In the genomic region with DNA sequence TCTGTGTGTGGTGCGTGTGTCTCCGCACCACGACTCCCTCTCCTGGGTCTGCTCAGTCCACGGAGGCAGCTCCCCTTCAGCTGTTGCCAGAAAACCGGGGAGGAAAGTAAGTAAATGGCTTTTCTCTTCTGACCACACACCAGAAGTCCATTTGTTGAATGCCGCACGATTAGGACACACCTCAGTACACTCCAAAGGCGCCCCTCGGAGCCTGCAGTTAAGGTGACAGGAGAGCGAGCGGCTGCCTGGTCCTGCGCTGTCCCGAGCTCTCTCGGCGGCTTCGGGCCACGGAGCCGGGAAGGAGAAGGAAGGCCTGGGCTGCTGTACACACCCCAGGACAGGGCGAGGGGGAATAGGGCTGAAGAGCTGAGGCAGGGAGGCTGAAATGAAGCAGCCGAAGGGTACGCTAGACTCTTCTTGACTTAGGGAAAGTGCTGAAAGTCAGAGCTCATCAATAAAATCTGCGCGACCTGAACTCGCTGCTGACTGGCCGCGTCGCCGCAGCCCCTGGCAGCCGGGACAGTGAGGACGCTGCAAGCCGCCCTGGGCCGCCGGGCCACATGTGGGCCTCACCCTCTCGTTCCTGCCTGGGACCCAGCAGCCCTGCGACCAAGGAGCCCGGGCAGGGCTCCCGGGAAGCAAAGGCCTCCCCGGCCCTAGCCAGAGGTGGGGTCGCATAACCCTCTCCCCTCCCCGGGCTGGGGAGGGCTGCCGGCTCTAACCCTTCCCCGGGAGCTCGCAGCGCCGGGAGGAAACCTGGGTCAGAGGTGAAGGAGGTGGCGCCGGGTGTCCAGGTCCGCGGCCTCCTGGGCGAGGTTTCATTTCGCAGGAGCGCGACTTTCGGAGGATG, we compare ENCODE assay signal across 8 cellular contexts. TPM values are rescaled to one million over a fixed set of nuclear protein-coding genes. Genes with fewer than 3 reads are reported as not detected.
A peak's percentile ranks its signal among the peaks of the same experiment; 100 is the strongest.
DNase-seq lines count a peak whose midpoint lies in the region; ATAC-seq, FAIRE-seq and TF ChIP-seq lines count a peak whose summit lies in the region.

No MANE protein-coding gene starts in this region.

- H3K9ac ChIP-seq in liver (ENCODE audit: low read depth in 1 of 2, low read length in 2 of 2): no peak overlapping the region

- no peak for TF ChIP-seq CTCF in cardiac muscle cell (IDR thresholded peaks at IDR 0.05; ENCODE audit: low read depth, low read length)
- no peak for TF ChIP-seq CTCF in ascending aorta (IDR thresholded peaks at IDR 0.05)
- TF ChIP-seq CTCF in liver (IDR thresholded peaks at IDR 0.05; ENCODE audit: low read depth, low read length, missing input control): no peak
- no peak for TF ChIP-seq CTCF in tibial nerve (IDR thresholded peaks at IDR 0.05)

- H3K4me3 ChIP-seq in cardiac muscle cell: peak overlapping the region; percentile 5
- peak overlapping the region; percentile 46 to 63 for H3K4me3 ChIP-seq in ascending aorta
- H3K4me3 ChIP-seq in liver (ENCODE audit: low read depth in 1 of 3, low read length in 3 of 3): peak overlapping the region; percentile 41 to 55 (median 51)
- H3K4me3 ChIP-seq in tibial nerve: peak overlapping the region; percentile 14 to 50 (median 42)
- peak overlapping the region in 1 of 2 donors; percentile 52 for H3K4me3 ChIP-seq in small intestine (ENCODE audit: low read depth in 1 of 2, low read length in 2 of 2)

- H3K4me1 ChIP-seq in cardiac muscle cell (ENCODE audit: low read depth) (peaks cover 12% of the 10 kb centered on the region), ascending aorta (peaks cover 29 to 72% of the 10 kb centered on the region in 2 donors), liver (ENCODE audit: control insufficient read depth in 4 of 4, insufficient read depth in 4 of 4, low read length in 3 of 4) (peaks cover 36 to 76% (median 49%) of the 10 kb centered on the region in 4 donors), tibial nerve (peaks cover 0 to 86% (median 67%) of the 10 kb centered on the region in 4 donors), small intestine (ENCODE audit: control insufficient read depth in 2 of 2, insufficient read depth in 1 of 2, low read depth in 1 of 2, low read length in 1 of 2) (peaks cover 0 to 23% of the 10 kb centered on the region in 2 donors)

- WGBS in liver: 6% methylated on average over 54 of the region's 54 CpGs
- 8 to 11% methylated on average over 29 to 46 of the region's 54 CpGs for WGBS in tibial nerve, 2 donors
- WGBS in small intestine, 3 donors: 2 to 5% (median 4%) methylated on average over 52 to 54 of the region's 54 CpGs

- H3K9me3 ChIP-seq in cardiac muscle cell (ENCODE audit: low read depth) (no peaks in the 10 kb centered on the region), ascending aorta (no peaks in the 10 kb centered on the region), liver (ENCODE audit: control insufficient read depth in 4 of 4, low read length in 3 of 4) (no peaks in the 10 kb centered on the region), tibial nerve (no peaks in the 10 kb centered on the region), small intestine (ENCODE audit: control insufficient read depth, low read depth) (no peaks in the 10 kb centered on the region)

- no peak for TF ChIP-seq EP300 in tibial nerve (IDR thresholded peaks at IDR 0.05)

- no peak for FAIRE-seq in small intestine (lab: Jason Lieb, UNC)

- H3K27me3 ChIP-seq in cardiac muscle cell (peaks cover 100% of the 10 kb centered on the region), ascending aorta (peaks cover 79% of the 10 kb centered on the region), liver (ENCODE audit: control insufficient read depth in 4 of 4, insufficient read depth in 4 of 4, low read length in 3 of 4) (peaks cover 11 to 34% (median 30%) of the 10 kb centered on the region in 4 donors), tibial nerve (peaks cover 14 to 100% of the 10 kb centered on the region in 2 donors), small intestine (ENCODE audit: control insufficient read depth in 2 of 2, insufficient read depth in 2 of 2, low read length in 2 of 2) (peaks cover 0 to 82% of the 10 kb centered on the region in 2 donors)

- no peak for TF ChIP-seq RAD21 in liver (IDR thresholded peaks at IDR 0.05)

- H3K36me3 ChIP-seq in cardiac muscle cell: no peaks in the 10 kb centered on the region
- no peaks in the 10 kb centered on the region for H3K36me3 ChIP-seq in ascending aorta
- no peaks in the 10 kb centered on the region for H3K36me3 ChIP-seq in liver (ENCODE audit: control insufficient read depth in 4 of 4, insufficient read depth in 3 of 4, low read depth in 1 of 4, low read length in 3 of 4)
- no peaks in the 10 kb centered on the region for H3K36me3 ChIP-seq in tibial nerve
- no peaks in the 10 kb centered on the region for H3K36me3 ChIP-seq in small intestine (ENCODE audit: control insufficient read depth in 2 of 2, insufficient read depth in 2 of 2, low read length in 2 of 2)

- no peak for ATAC-seq in GM21390 (IDR thresholded peaks at IDR 0.05; ENCODE audit: unreplicated experiment)

- intact Hi-C loops in cardiac septum (cut with DNase I): loop anchor here (10.0 kb wide), 1 partner anchor 168 kb away; no protein-coding TSS in a partner anchor
- intact Hi-C loops in ascending aorta (cut with DNase I): loop anchor here (10.0 kb wide), 1 partner anchor 272 kb away; no protein-coding TSS in a partner anchor

- H3K27ac ChIP-seq in cardiac muscle cell (no peak overlapping the region), ascending aorta (no peak overlapping the region), liver (ENCODE audit: low read depth in 1 of 2, low read length in 2 of 2) (no peak overlapping the region), tibial nerve (no peak overlapping the region), small intestine (ENCODE audit: low read depth in 1 of 2, low read length in 1 of 2) (no peak overlapping the region)

- no peak for TF ChIP-seq POLR2A in tibial nerve (IDR thresholded peaks at IDR 0.05)

- DNase-seq in cardiac muscle cell (ENCODE audit: low read depth in 1 of 2, low spot score in 1 of 2) (no peak), cardiac septum (ENCODE audit: low spot score) (no peak), ascending aorta (ENCODE audit: low spot score in 2 of 2) (no peak), tibial nerve (ENCODE audit: low spot score in 2 of 2) (no peak), small intestine (no peak), NCI-H1436 (lab: John Stamatoyannopoulos, UW) (no peak)

TF ChIP-seq in liver, 16 proteins besides CTCF, POLR2A, EP300 and RAD21:
- no peak for TF ChIP-seq FOXA2 (IDR thresholded peaks at IDR 0.05)
- TF ChIP-seq, protein P1, sequence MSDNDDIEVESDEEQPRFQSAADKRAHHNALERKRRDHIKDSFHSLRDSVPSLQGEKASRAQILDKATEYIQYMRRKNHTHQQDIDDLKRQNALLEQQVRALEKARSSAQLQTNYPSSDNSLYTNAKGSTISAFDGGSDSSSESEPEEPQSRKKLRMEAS (IDR thresholded peaks at IDR 0.05): no peak
- TF ChIP-seq, protein P2, sequence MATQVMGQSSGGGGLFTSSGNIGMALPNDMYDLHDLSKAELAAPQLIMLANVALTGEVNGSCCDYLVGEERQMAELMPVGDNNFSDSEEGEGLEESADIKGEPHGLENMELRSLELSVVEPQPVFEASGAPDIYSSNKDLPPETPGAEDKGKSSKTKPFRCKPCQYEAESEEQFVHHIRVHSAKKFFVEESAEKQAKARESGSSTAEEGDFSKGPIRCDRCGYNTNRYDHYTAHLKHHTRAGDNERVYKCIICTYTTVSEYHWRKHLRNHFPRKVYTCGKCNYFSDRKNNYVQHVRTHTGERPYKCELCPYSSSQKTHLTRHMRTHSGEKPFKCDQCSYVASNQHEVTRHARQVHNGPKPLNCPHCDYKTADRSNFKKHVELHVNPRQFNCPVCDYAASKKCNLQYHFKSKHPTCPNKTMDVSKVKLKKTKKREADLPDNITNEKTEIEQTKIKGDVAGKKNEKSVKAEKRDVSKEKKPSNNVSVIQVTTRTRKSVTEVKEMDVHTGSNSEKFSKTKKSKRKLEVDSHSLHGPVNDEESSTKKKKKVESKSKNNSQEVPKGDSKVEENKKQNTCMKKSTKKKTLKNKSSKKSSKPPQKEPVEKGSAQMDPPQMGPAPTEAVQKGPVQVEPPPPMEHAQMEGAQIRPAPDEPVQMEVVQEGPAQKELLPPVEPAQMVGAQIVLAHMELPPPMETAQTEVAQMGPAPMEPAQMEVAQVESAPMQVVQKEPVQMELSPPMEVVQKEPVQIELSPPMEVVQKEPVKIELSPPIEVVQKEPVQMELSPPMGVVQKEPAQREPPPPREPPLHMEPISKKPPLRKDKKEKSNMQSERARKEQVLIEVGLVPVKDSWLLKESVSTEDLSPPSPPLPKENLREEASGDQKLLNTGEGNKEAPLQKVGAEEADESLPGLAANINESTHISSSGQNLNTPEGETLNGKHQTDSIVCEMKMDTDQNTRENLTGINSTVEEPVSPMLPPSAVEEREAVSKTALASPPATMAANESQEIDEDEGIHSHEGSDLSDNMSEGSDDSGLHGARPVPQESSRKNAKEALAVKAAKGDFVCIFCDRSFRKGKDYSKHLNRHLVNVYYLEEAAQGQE (IDR thresholded peaks at IDR 0.05): no peak
- TF ChIP-seq GABPA (IDR thresholded peaks at IDR 0.05 in 1 of 2, conservative IDR thresholded peaks at IDR 0.05 in 1 of 2): no peak
- TF ChIP-seq JUND (IDR thresholded peaks at IDR 0.05): no peak
- TF ChIP-seq FOXA1 (IDR thresholded peaks at IDR 0.05): no peak
- TF ChIP-seq, protein P3, sequence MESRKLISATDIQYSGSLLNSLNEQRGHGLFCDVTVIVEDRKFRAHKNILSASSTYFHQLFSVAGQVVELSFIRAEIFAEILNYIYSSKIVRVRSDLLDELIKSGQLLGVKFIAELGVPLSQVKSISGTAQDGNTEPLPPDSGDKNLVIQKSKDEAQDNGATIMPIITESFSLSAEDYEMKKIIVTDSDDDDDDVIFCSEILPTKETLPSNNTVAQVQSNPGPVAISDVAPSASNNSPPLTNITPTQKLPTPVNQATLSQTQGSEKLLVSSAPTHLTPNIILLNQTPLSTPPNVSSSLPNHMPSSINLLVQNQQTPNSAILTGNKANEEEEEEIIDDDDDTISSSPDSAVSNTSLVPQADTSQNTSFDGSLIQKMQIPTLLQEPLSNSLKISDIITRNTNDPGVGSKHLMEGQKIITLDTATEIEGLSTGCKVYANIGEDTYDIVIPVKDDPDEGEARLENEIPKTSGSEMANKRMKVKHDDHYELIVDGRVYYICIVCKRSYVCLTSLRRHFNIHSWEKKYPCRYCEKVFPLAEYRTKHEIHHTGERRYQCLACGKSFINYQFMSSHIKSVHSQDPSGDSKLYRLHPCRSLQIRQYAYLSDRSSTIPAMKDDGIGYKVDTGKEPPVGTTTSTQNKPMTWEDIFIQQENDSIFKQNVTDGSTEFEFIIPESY (IDR thresholded peaks at IDR 0.05): no peak

RNA-seq across cellular contexts. Expression of a gene that starts 1.5 kb away (rescaled TPM):
- total RNA-seq in cardiac muscle cell (0.14 and 1.1 TPM in 2 replicates), cardiac septum (0.46 TPM), ascending aorta (not detected), liver (not detected), tibial nerve (not detected)
- polyA plus RNA-seq in cardiac muscle cell (0.56 TPM in 1 of 2 replicates, not detected in the other), liver (not detected), small intestine (1 to 10 TPM in 1 of 3 donors, under 1 TPM in 2; 0.88 to 1.4 (median 0.89) TPM)
